Comparison of ENCODE assay signal across 8 cellular contexts in genomic region chr5:132736853-132737833, GRCh38. TPM values are rescaled to one million over a fixed set of nuclear protein-coding genes. Genes with fewer than 3 reads are reported as not detected.
DNase-seq lines count a peak whose midpoint lies in the region; ATAC-seq and TF ChIP-seq lines count a peak whose summit lies in the region.

KIF3A (minus strand) TSS chr5:132737546; CDS start chr5:132737419, 127 bp downstream.

- peak within 1 kb of the TSS; percentile 93 for H3K27ac Mint-ChIP-seq in activated T-cell treated with anti-CD3 and anti-CD28 coated beads, Interleukin-2, amount 50 U/mL, for 24 hours

- H3K36me3 ChIP-seq in muscle layer of colon (ENCODE audit: insufficient read depth, low read length) = no peaks in the 10 kb centered on the region

- H3K27me3 ChIP-seq in muscle layer of colon (ENCODE audit: control insufficient read depth in 1 of 2, insufficient read depth in 2 of 2, low read length in 2 of 2) = no peaks in the 10 kb centered on the region

- ATAC-seq in GM21717 (IDR thresholded peaks at IDR 0.05; ENCODE audit: unreplicated experiment) = peak; percentile 88
- ATAC-seq in esophagus mucosa = peak; percentile 99

- peak within 1 kb of the TSS; percentile 86 for H3K4me3 Mint-ChIP-seq in activated T-cell treated with anti-CD3 and anti-CD28 coated beads, Interleukin-2, amount 50 U/mL, for 24 hours

- peaks cover 12% of the 10 kb centered on the region for H3K36me3 Mint-ChIP-seq in activated T-cell treated with anti-CD3 and anti-CD28 coated beads, Interleukin-2, amount 50 U/mL, for 24 hours (ENCODE audit: low read depth)

- H3K9me3 Mint-ChIP-seq in activated T-cell treated with anti-CD3 and anti-CD28 coated beads, Interleukin-2, amount 50 U/mL, for 24 hours = no peaks in the 10 kb centered on the region

- in situ Hi-C loops in KBM-7 (cut with MboI; ENCODE audit: low pct_unique_long_range_greater_than_20kb, low sequenced_read_pairs) = no loop called here

- peak within 1 kb of the TSS; percentile 42 for H3K9ac ChIP-seq in muscle layer of colon (ENCODE audit: low read length)

- H3K4me3 ChIP-seq in muscle layer of colon (ENCODE audit: low read depth in 1 of 2, low read length in 2 of 2) = peak within 1 kb of the TSS; percentile 70 to 75

- peaks cover 35% of the 10 kb centered on the region for H3K4me1 Mint-ChIP-seq in activated T-cell treated with anti-CD3 and anti-CD28 coated beads, Interleukin-2, amount 50 U/mL, for 24 hours (ENCODE audit: low read depth)

- peak within 1 kb of the TSS; percentile 61 for H3K27ac ChIP-seq in muscle layer of colon (ENCODE audit: low read depth, low read length)

- no peaks in the 10 kb centered on the region for H3K27me3 Mint-ChIP-seq in activated T-cell treated with anti-CD3 and anti-CD28 coated beads, Interleukin-2, amount 50 U/mL, for 24 hours

- H3K4me1 ChIP-seq in muscle layer of colon (ENCODE audit: insufficient read depth, low read length) = peaks cover 9% of the 10 kb centered on the region

- H3K9me3 ChIP-seq in muscle layer of colon (ENCODE audit: low read length) = no peaks in the 10 kb centered on the region

- DNase-seq in DMS53 treated with DMSO at 0.1 percent for 48 hours (lab: John Stamatoyannopoulos, UW; ENCODE audit: unreplicated experiment) = peak; percentile 97
- DNase-seq in KBM-7 = peak; percentile 93
- peak; percentile 99 for DNase-seq in activated T-cell treated with anti-CD3 and anti-CD28 coated beads, Interleukin-2, amount 50 U/mL, for 24 hours
- peak; percentile 99 for DNase-seq in stimulated activated CD8-positive, alpha-beta memory T cell treated with anti-CD3 and anti-CD28 coated beads, Interleukin-7, amount 100 ng/mL, for 24 hours (ENCODE audit: low read depth)

TF ChIP-seq in PFSK-1, 5 proteins besides CTCF, POLR2A, EP300 and RAD21:
- TF ChIP-seq REST (IDR thresholded peaks at IDR 0.05; ENCODE audit: insufficient read depth in 1 of 2, low read depth in 2 of 2, low read length in 2 of 2) (no peak), POLR2AphosphoS5 (IDR thresholded peaks at IDR 0.05; ENCODE audit: low read depth, low read length) (peak; percentile 43; the same call in 1 of the 2 replicates), TAF1 (IDR thresholded peaks at IDR 0.05; ENCODE audit: borderline replicate concordance, insufficient read depth, low read length) (no peak), SIN3A (IDR thresholded peaks at IDR 0.05; ENCODE audit: borderline replicate concordance, insufficient read depth, low read length) (peak; percentile 87; the same call in 1 of the 2 replicates)

RNA-seq across cellular contexts. Expression of gene KIF3A, which starts in this region (rescaled TPM):
- 3.5 TPM for polyA plus RNA-seq in PFSK-1 (2012; ENCODE audit: insufficient read length, low read depth)
- total RNA-seq in esophagus mucosa = 5.5 TPM

Comparison
In these comparisons a context has a peak if more than half of its experiments do, and no peak if none do; other contexts are left out.
1. Peak in every context shown above with its lines: DNase-seq, ATAC-seq, H3K4me3 ChIP-seq and H3K27ac ChIP-seq.